Comparison of ENCODE assay signal across 15 cellular contexts in genomic region chr17:67171560-67171959, GRCh38.
DNase-seq lines count a peak whose midpoint lies in the region; ATAC-seq, FAIRE-seq and TF ChIP-seq lines count a peak whose summit lies in the region.
"Had no signal": no experiment of that assay in that cellular context is flagged by ENCODE, and none has a peak within 500 bp of the region (broad histone marks: within the 10 kb centered on the region; RNA-seq: fewer than 3 reads in every experiment).

No MANE protein-coding gene starts in this region.

- H2AK5ac ChIP-seq in mesendoderm (ENCODE audit: low read length) = no peak overlapping the region

- H2BK120ac ChIP-seq in mesendoderm (ENCODE audit: low read depth, low read length) = no peak overlapping the region

- no TSS peak for BruUV-seq in OCI-LY7 (replicated peaks; lab: Mats Ljungman, UMichigan)

- peak; percentile 73 for FAIRE-seq in GM18507 (lab: Jason Lieb, UNC)

- peak; percentile 95 for ATAC-seq in GM19467 (IDR thresholded peaks at IDR 0.05; ENCODE audit: unreplicated experiment)
- peak; percentile 98 for ATAC-seq in HG02981 (IDR thresholded peaks at IDR 0.05; ENCODE audit: unreplicated experiment)
- ATAC-seq in body of pancreas = no peak
- ATAC-seq in left lung = no peak
- ATAC-seq: PC-3 had no signal

- H2BK5ac ChIP-seq in mesendoderm (ENCODE audit: low read length) = no peak overlapping the region

- H4K20me1 ChIP-seq in OCI-LY7 (ENCODE audit: insufficient read depth, low read length) = no peaks in the 10 kb centered on the region

- peak overlapping the region; percentile 18; the same call in 1 of the 2 replicates for H3K4me2 ChIP-seq in OCI-LY7 (ENCODE audit: low read length)
- H3K4me2 ChIP-seq in mesendoderm (ENCODE audit: low read length) = no peak overlapping the region

- POLR2A ChIA-PET in OCI-LY7 (lab: Charles Lee) = interaction anchor here (0.6 to 1.1 kb wide), 2 partner anchors 13 to 19 kb away, joined by 3 to 7 read pairs; no protein-coding TSS in a partner anchor

- H3K18ac ChIP-seq in mesendoderm (ENCODE audit: low read length) = no peak overlapping the region

- H4K8ac ChIP-seq in mesendoderm (ENCODE audit: low read depth, low read length) = no peak overlapping the region

- H3K4me1 ChIP-seq in OCI-LY7 (ENCODE audit: insufficient read depth, low read length, poor library complexity, severe bottlenecking) = peaks cover 8% of the 10 kb centered on the region
- H3K4me1 ChIP-seq in body of pancreas = no peaks in the 10 kb centered on the region
- no peaks in the 10 kb centered on the region for H3K4me1 ChIP-seq in mesendoderm (ENCODE audit: control insufficient read depth, low read depth, low read length)
- H3K4me1 ChIP-seq in left lung = peaks cover 0 to 3% of the 10 kb centered on the region in 2 donors

- TF ChIP-seq CTCF in OCI-LY7 (conservative IDR thresholded peaks at IDR 0.05; ENCODE audit: low read length) = no peak
- no peak for TF ChIP-seq CTCF in body of pancreas (IDR thresholded peaks at IDR 0.05)
- no peak for TF ChIP-seq CTCF in left lung (IDR thresholded peaks at IDR 0.05)

- H3K9me2 ChIP-seq in OCI-LY7 (ENCODE audit: insufficient read depth, low read length) = no peaks in the 10 kb centered on the region

- H3K36me3 ChIP-seq in OCI-LY7 (ENCODE audit: insufficient read depth, low read length) (peaks cover 51% of the 10 kb centered on the region), body of pancreas (replicated peaks in 1 of 2; ENCODE audit: insufficient read depth in 1 of 2, low read depth in 2 of 2) (peaks cover 0 to 2% of the 10 kb centered on the region in 2 donors), mesendoderm (ENCODE audit: control insufficient read depth, insufficient read depth, low read length) (peaks cover 2% of the 10 kb centered on the region), left lung (peaks cover 0 to 59% of the 10 kb centered on the region in 2 donors)

- 94 to 97% methylated on average over 4 of the region's 4 CpGs for WGBS in body of pancreas, 2 donors
- WGBS in mesendoderm (ENCODE audit: extremely low coverage, insufficient coverage, low lambda C conversion rate) = no CpG with 5 or more reads among the region's 4 CpGs

- no peak overlapping the region for H2AFZ ChIP-seq in OCI-LY7 (ENCODE audit: low read length)

- DNase-seq in GM18507 (ENCODE audit: extremely low spot score, insufficient read length, low read depth) = peak; percentile 7
- peak; percentile 11 for DNase-seq in OCI-LY7 (ENCODE audit: low spot score)
- no peak for DNase-seq in body of pancreas
- no peak for DNase-seq in mesendoderm
- DNase-seq in left lung = no peak
- no peak for DNase-seq in head of caudate nucleus
- DNase-seq: activated naive CD4-positive, alpha-beta T cell treated with anti-CD3 and anti-CD28 coated beads, Interleukin-2, amount 50 U/mL, for 16 hours; DMS 273 treated with DMSO at 0.1 percent for 48 hours; effector CD8-positive, alpha-beta T cell; naive B cell; NCI-H1105; PC-3 had no signal

- no peak overlapping the region for H3K9ac ChIP-seq in mesendoderm (ENCODE audit: low read length)

- no peak overlapping the region for H2BK15ac ChIP-seq in mesendoderm (replicated peaks; ENCODE audit: low read depth)

- H3K56ac ChIP-seq in mesendoderm (ENCODE audit: low read length) = no peak overlapping the region

- no peaks in the 10 kb centered on the region for H3K9me3 ChIP-seq in OCI-LY7 (ENCODE audit: low read length)
- no peaks in the 10 kb centered on the region for H3K9me3 ChIP-seq in body of pancreas
- no peaks in the 10 kb centered on the region for H3K9me3 ChIP-seq in left lung

- H3K4me3 ChIP-seq in OCI-LY7 (ENCODE audit: low read depth, low read length, poor library complexity, severe bottlenecking) = no peak overlapping the region
- H3K4me3 ChIP-seq in body of pancreas = no peak overlapping the region
- no peak overlapping the region for H3K4me3 ChIP-seq in mesendoderm (ENCODE audit: low read length)
- H3K4me3 ChIP-seq in left lung = no peak overlapping the region

- H3K79me1 ChIP-seq in mesendoderm (ENCODE audit: low read length) = peaks cover 2% of the 10 kb centered on the region

- H3K27me3 ChIP-seq in body of pancreas = no peaks in the 10 kb centered on the region
- no peaks in the 10 kb centered on the region for H3K27me3 ChIP-seq in mesendoderm (ENCODE audit: insufficient read depth, low read length, poor library complexity)
- H3K27me3 ChIP-seq in left lung = no peaks in the 10 kb centered on the region

- no peak for TF ChIP-seq POLR2A in body of pancreas (IDR thresholded peaks at IDR 0.05)

- no peaks in the 10 kb centered on the region for H3K79me2 ChIP-seq in OCI-LY7 (ENCODE audit: insufficient read depth, low read depth, low read length)
- no peaks in the 10 kb centered on the region for H3K79me2 ChIP-seq in mesendoderm (ENCODE audit: control insufficient read depth, insufficient read depth, low read length)

- intact Hi-C loops in OCI-LY7 (cut with micrococcal nuclease; ENCODE audit: unreplicated experiment) (no loop called here), body of pancreas (cut with DNase I) (no loop called here), left lung (cut with DNase I) (no loop called here), head of caudate nucleus (cut with DNase I) (no loop called here)

- CTCF ChIA-PET in OCI-LY7 (lab: Charles Lee; ENCODE audit: unreplicated experiment) = no interaction called here

- no peak overlapping the region for H4K5ac ChIP-seq in mesendoderm (ENCODE audit: low read length)

- H3K23ac ChIP-seq in mesendoderm (ENCODE audit: low read length) = no peak overlapping the region

- no peak overlapping the region for H3K27ac ChIP-seq in OCI-LY7 (ENCODE audit: low read depth, low read length, poor library complexity, severe bottlenecking)
- H3K27ac ChIP-seq in body of pancreas = no peak overlapping the region
- H3K27ac ChIP-seq in mesendoderm (ENCODE audit: low read depth, low read length) = no peak overlapping the region
- H3K27ac ChIP-seq in left lung = no peak overlapping the region
- H3K27ac ChIP-seq: VCaP had no signal

- H3K4ac ChIP-seq in mesendoderm (ENCODE audit: low read depth, low read length) = no peak overlapping the region

Comparison
In these comparisons a context has a peak if more than half of its experiments do, and no peak if none do; other contexts are left out.
1. DNase-seq: peak in GM18507 (single experiment) and OCI-LY7 (single experiment); none in body of pancreas (0 of 4), mesendoderm (single experiment), left lung (0 of 2) and head of caudate nucleus (0 of 42).
2. ATAC-seq: peak in GM19467 (single experiment) and HG02981 (single experiment); none in body of pancreas (single experiment) and left lung (single experiment).